2 cellular contexts compared by ENCODE assay signal in genomic region chr1:26155370-26156284, GRCh38.
A peak's percentile ranks its signal among the peaks of the same experiment; 100 is the strongest.
TF ChIP-seq lines count a peak whose summit lies in the region.

No MANE protein-coding gene starts in this region.

TF ChIP-seq in GM23338, 12 proteins besides CTCF, POLR2A, EP300 and RAD21:
- TF ChIP-seq STAT1 (IDR thresholded peaks at IDR 0.05; ENCODE audit: unreplicated experiment), result no peak
- TF ChIP-seq ZNF462 (CRISPR knock-in tag; IDR thresholded peaks at IDR 0.05), result no peak
- no peak for TF ChIP-seq EZH2 (IDR thresholded peaks at IDR 0.05; ENCODE audit: low read depth, unreplicated experiment)
- no peak for TF ChIP-seq POLR2AphosphoS5 (IDR thresholded peaks at IDR 0.05; ENCODE audit: low read depth)
- TF ChIP-seq CREB1 (CRISPR knock-in tag; IDR thresholded peaks at IDR 0.05; ENCODE audit: low read depth), result no peak
- no peak for TF ChIP-seq ZNF114 (CRISPR knock-in tag; IDR thresholded peaks at IDR 0.05)
- TF ChIP-seq NANOG (IDR thresholded peaks at IDR 0.05; ENCODE audit: borderline replicate concordance), result no peak
- no peak for TF ChIP-seq EZH2phosphoT487 (IDR thresholded peaks at IDR 0.05; ENCODE audit: unreplicated experiment)
- no peak for TF ChIP-seq JUNB (IDR thresholded peaks at IDR 0.05; ENCODE audit: unreplicated experiment)
- TF ChIP-seq, protein P1, sequence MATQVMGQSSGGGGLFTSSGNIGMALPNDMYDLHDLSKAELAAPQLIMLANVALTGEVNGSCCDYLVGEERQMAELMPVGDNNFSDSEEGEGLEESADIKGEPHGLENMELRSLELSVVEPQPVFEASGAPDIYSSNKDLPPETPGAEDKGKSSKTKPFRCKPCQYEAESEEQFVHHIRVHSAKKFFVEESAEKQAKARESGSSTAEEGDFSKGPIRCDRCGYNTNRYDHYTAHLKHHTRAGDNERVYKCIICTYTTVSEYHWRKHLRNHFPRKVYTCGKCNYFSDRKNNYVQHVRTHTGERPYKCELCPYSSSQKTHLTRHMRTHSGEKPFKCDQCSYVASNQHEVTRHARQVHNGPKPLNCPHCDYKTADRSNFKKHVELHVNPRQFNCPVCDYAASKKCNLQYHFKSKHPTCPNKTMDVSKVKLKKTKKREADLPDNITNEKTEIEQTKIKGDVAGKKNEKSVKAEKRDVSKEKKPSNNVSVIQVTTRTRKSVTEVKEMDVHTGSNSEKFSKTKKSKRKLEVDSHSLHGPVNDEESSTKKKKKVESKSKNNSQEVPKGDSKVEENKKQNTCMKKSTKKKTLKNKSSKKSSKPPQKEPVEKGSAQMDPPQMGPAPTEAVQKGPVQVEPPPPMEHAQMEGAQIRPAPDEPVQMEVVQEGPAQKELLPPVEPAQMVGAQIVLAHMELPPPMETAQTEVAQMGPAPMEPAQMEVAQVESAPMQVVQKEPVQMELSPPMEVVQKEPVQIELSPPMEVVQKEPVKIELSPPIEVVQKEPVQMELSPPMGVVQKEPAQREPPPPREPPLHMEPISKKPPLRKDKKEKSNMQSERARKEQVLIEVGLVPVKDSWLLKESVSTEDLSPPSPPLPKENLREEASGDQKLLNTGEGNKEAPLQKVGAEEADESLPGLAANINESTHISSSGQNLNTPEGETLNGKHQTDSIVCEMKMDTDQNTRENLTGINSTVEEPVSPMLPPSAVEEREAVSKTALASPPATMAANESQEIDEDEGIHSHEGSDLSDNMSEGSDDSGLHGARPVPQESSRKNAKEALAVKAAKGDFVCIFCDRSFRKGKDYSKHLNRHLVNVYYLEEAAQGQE (IDR thresholded peaks at IDR 0.05; ENCODE audit: unreplicated experiment), result no peak
- TF ChIP-seq, protein P2, sequence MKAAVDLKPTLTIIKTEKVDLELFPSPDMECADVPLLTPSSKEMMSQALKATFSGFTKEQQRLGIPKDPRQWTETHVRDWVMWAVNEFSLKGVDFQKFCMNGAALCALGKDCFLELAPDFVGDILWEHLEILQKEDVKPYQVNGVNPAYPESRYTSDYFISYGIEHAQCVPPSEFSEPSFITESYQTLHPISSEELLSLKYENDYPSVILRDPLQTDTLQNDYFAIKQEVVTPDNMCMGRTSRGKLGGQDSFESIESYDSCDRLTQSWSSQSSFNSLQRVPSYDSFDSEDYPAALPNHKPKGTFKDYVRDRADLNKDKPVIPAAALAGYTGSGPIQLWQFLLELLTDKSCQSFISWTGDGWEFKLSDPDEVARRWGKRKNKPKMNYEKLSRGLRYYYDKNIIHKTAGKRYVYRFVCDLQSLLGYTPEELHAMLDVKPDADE (IDR thresholded peaks at IDR 0.05), result no peak
- no peak for TF ChIP-seq ZNF331 (CRISPR knock-in tag; IDR thresholded peaks at IDR 0.05; ENCODE audit: low read depth)

TF ChIP-seq in K562, 482 proteins besides CTCF, POLR2A, EP300 and RAD21:
- 0 out of 2 replicates have a peak, but pooled peaks have one; percentile 4 for TF ChIP-seq MAX (CRISPR knock-in tag; IDR thresholded peaks at IDR 0.05)
- no peak for TF ChIP-seq SOX6 (IDR thresholded peaks at IDR 0.05)
TF ChIP-seq in K562: peak in this region for 1.
